Comparison of ENCODE assay signal across 34 cellular contexts in genomic region chr18:34742761-34743366, GRCh38. TPM values are rescaled to one million over a fixed set of nuclear protein-coding genes. Genes with fewer than 3 reads are reported as not detected.
"Had no signal": no experiment of that assay in that cellular context is flagged by ENCODE, and none has a peak within 500 bp of the region (broad histone marks: within the 10 kb centered on the region; RNA-seq: fewer than 3 reads in every experiment).

No MANE protein-coding gene starts in this region.

- H3K27ac ChIP-seq: adrenal gland, body of pancreas, cardiac muscle cell, hepatocyte, neural progenitor cell, parathyroid adenoma, stomach, suprapubic skin, tibial artery, WERI-Rb-1 had no signal

- H3K4me2 ChIP-seq: hepatocyte, neural progenitor cell, smooth muscle cell had no signal

- DNase-seq: activated CD4-positive, alpha-beta memory T cell treated with anti-CD3 and anti-CD28 coated beads for 36 hours; activated CD4-positive, alpha-beta T cell treated with anti-CD3 and anti-CD28 coated beads, Interleukin-2, amount 10 ng/mL, durations not matched to agents 24 days and 14 days; activated CD8-positive, alpha-beta memory T cell treated with anti-CD3 and anti-CD28 coated beads, Interleukin-2, amount 50 U/mL, for 4 hours; activated effector memory CD4-positive, alpha-beta T cell treated with anti-CD3 and anti-CD28 coated beads, Interleukin-2, amount 50 U/mL, for 16 hours; activated naive CD4-positive, alpha-beta T cell treated with anti-CD3 and anti-CD28 coated beads for 36 hours; activated naive CD8-positive, alpha-beta T cell treated with anti-CD3 and anti-CD28 coated beads for 36 hours; activated T-cell treated with anti-CD3 and anti-CD28 coated beads, Interleukin-2, amount 50 U/mL, for 1 hour; adrenal gland; aorta; body of pancreas; cortex of kidney; foreskin melanocyte; glutamatergic neuron; left cardiac atrium; natural killer cell; occipital lobe; stimulated activated CD4-positive, alpha-beta T cell treated with anti-CD3 and anti-CD28 coated beads, Interleukin-1b, Interleukin-23, amount 100 ng/mL, for 48 hours; stimulated activated naive B cell treated with anti-CD40 and anti-IgM and Interleukin-4, amounts not matched to agents 10 μg/mL and 1 μg/mL and 100 μg/mL, for 72 hours; stomach; T-helper 17 cell; T1000; tibial artery; WERI-Rb-1 had no signal

- H3K4me1 ChIP-seq: body of pancreas, parathyroid adenoma, suprapubic skin had no signal

- H3K9me3 ChIP-seq: adrenal gland, body of pancreas, stomach, suprapubic skin, tibial artery had no signal

- ATAC-seq: activated CD4-positive, CD25-positive, alpha-beta regulatory T cell treated with anti-CD3 and anti-CD28 coated beads, Interleukin-2, amount 50 U/mL, for 24 hours; body of pancreas; esophagus mucosa; left cardiac atrium; natural killer cell; sciatic nerve; stimulated activated naive B cell treated with anti-CD40 and anti-IgM and Interleukin-4, amounts not matched to agents 10 μg/mL and 1 μg/mL and 100 μg/mL, for 72 hours; T-helper 17 cell had no signal

- H3K36me3 ChIP-seq: adrenal gland, cardiac muscle cell, neural progenitor cell, stomach, suprapubic skin, tibial artery, WERI-Rb-1 had no signal

- H3K4me3 ChIP-seq: adrenal gland, body of pancreas, cardiac muscle cell, hepatocyte, neural progenitor cell, smooth muscle cell, stomach, suprapubic skin, tibial artery had no signal

- H3K79me2 ChIP-seq: hepatocyte, parathyroid adenoma had no signal

- H3K27me3 ChIP-seq: adrenal gland, body of pancreas, cardiac muscle cell, hepatocyte, neural progenitor cell, stomach, suprapubic skin, tibial artery had no signal

- H3K9ac ChIP-seq: neural progenitor cell, parathyroid adenoma had no signal

RNA-seq across cellular contexts. Expression of gene DTNA, which starts 32.8 kb away (rescaled TPM):
- total RNA-seq: activated CD4-positive, alpha-beta memory T cell treated with anti-CD3 and anti-CD28 coated beads for 36 hours; activated CD4-positive, alpha-beta T cell treated with anti-CD3 and anti-CD28 coated beads, Interleukin-2, amount 10 ng/mL, durations not matched to agents 24 days and 14 days; activated CD8-positive, alpha-beta memory T cell treated with anti-CD3 and anti-CD28 coated beads for 36 hours; activated T-helper 1 cell treated with anti-CD3 and anti-CD28 coated beads, Interleukin-12 subunit alpha, Interleukin-12 subunit beta, Interleukin-2, Interleukin-4 antibody, amounts not matched to agents 30 ng/mL and 10 ng/mL and 1 ng/mL, durations not matched to agents 14 hours and 24 hours and 36 hours; T-helper 17 cell had no signal
